8 cellular contexts compared by ENCODE assay signal in genomic region chr2:25314514-25315315, GRCh38. TPM values are rescaled to one million over a fixed set of nuclear protein-coding genes. Genes with fewer than 3 reads are reported as not detected.
DNase-seq lines count a peak whose midpoint lies in the region; ATAC-seq and TF ChIP-seq lines count a peak whose summit lies in the region.

No MANE protein-coding gene starts in this region.

- H3K27ac ChIP-seq in BLaER1 (peak overlapping the region; percentile 96), cingulate gyrus (ENCODE audit: low read depth, low read length) (peak overlapping the region; percentile 77)

- H3K27me3 ChIP-seq in BLaER1 = no peaks in the 10 kb centered on the region

- TF ChIP-seq CTCF in activated B cell treated with CpG ODN at 0.5 μM for 24 hours (IDR thresholded peaks at IDR 0.05) = no peak

- CTCF ChIA-PET in activated B cell treated with CpG ODN at 0.5 μM for 24 hours (lab: Charles Lee) = interaction anchor here (1.1 kb wide), 1 partner anchor 35 kb away, joined by 4 read pairs; no protein-coding TSS in a partner anchor

- peaks cover 37% of the 10 kb centered on the region for H3K4me1 Mint-ChIP-seq in activated B cell treated with CpG ODN at 0.5 μM for 24 hours

- TF ChIP-seq EP300 in Ishikawa (IDR thresholded peaks at IDR 0.05; ENCODE audit: borderline replicate concordance) = no peak

- H3K27me3 Mint-ChIP-seq in activated B cell treated with CpG ODN at 0.5 μM for 24 hours = no peaks in the 10 kb centered on the region

- H3K36me3 Mint-ChIP-seq in activated B cell treated with CpG ODN at 0.5 μM for 24 hours (ENCODE audit: low read depth) = peaks cover 28% of the 10 kb centered on the region

- H3K27ac Mint-ChIP-seq in activated B cell treated with CpG ODN at 0.5 μM for 24 hours = no peak overlapping the region

- H4K20me1 ChIP-seq in BLaER1 = peaks cover 21% of the 10 kb centered on the region; the same call in 1 of the 2 replicates

- ATAC-seq in GM19395 (IDR thresholded peaks at IDR 0.05; ENCODE audit: unreplicated experiment) (peak; percentile 90), activated B cell treated with CpG ODN at 0.5 μM for 24 hours (ENCODE audit: low read depth) (peak; percentile 90)

- peak overlapping the region; percentile 45; the same call in 1 of the 2 replicates for H3K4me3 ChIP-seq in BLaER1

- peaks cover 25% of the 10 kb centered on the region for H3K36me3 ChIP-seq in BLaER1

- peak overlapping the region; percentile 82 for H3K9ac ChIP-seq in BLaER1

- DNase-seq in activated B cell treated with CpG ODN at 0.5 μM for 24 hours (no peak), mucosa of gallbladder (ENCODE audit: low spot score) (peak; percentile 56), KG1 (lab: John Stamatoyannopoulos, UW) (no peak)
- DNase-seq in stimulated activated CD8-positive, alpha-beta memory T cell treated with anti-CD3 and anti-CD28 coated beads, Interleukin-7, amount 100 ng/mL, for 4 hours (ENCODE audit: low read depth in 2 of 2) = peak; percentile 84 to 92

- no peaks in the 10 kb centered on the region for H3K9me3 Mint-ChIP-seq in activated B cell treated with CpG ODN at 0.5 μM for 24 hours

- H3K4me3 Mint-ChIP-seq in activated B cell treated with CpG ODN at 0.5 μM for 24 hours = no peak overlapping the region

- intact Hi-C loops in activated B cell treated with CpG ODN at 0.5 μM for 24 hours (cut with micrococcal nuclease) = no loop called here

- peak overlapping the region; percentile 94 for H3K4me2 ChIP-seq in BLaER1

- no peak for TF ChIP-seq RAD21 in Ishikawa (IDR thresholded peaks at IDR 0.05; ENCODE audit: low read depth)

- H3K4me1 ChIP-seq in BLaER1 = peaks cover 77% of the 10 kb centered on the region

- no peaks in the 10 kb centered on the region for H3K9me3 ChIP-seq in BLaER1

- POLR2A ChIA-PET in activated B cell treated with CpG ODN at 0.5 μM for 24 hours (lab: Charles Lee) = interaction anchor here (0.9 to 2.4 kb wide), 5 partner anchors 10 to 48 kb away, joined by 4 to 10 read pairs (median 5); no protein-coding TSS in a partner anchor

TF ChIP-seq in Ishikawa, 13 proteins besides CTCF, POLR2A, EP300 and RAD21:
- no peak for TF ChIP-seq CREB1 (IDR thresholded peaks at IDR 0.05; ENCODE audit: low read depth)
- TF ChIP-seq ZBTB7A (IDR thresholded peaks at IDR 0.05; ENCODE audit: low read depth) = 0 out of 2 replicates have a peak, but pooled peaks have one; percentile 29
- TF ChIP-seq TEAD4 (IDR thresholded peaks at IDR 0.05) = no peak

RNA-seq across cellular contexts. Expression of gene DNMT3A, which starts 27.0 kb away (rescaled TPM):
- 45.0 and 49.9 TPM in 2 replicates for total RNA-seq in activated B cell treated with CpG ODN at 0.5 μM for 24 hours
- total RNA-seq in mucosa of gallbladder = 51.2 TPM

Comparison
In these comparisons a context has a peak if more than half of its experiments do, and no peak if none do; other contexts are left out.
1. DNase-seq: peak in mucosa of gallbladder (single experiment) and stimulated activated CD8-positive, alpha-beta memory T cell treated with anti-CD3 and anti-CD28 coated beads, Interleukin-7, amount 100 ng/mL, for 4 hours (2 of 2); none in activated B cell treated with CpG ODN at 0.5 μM for 24 hours (single experiment) and KG1 (single experiment).